36 cellular contexts compared by ENCODE assay signal in the genomic region with DNA sequence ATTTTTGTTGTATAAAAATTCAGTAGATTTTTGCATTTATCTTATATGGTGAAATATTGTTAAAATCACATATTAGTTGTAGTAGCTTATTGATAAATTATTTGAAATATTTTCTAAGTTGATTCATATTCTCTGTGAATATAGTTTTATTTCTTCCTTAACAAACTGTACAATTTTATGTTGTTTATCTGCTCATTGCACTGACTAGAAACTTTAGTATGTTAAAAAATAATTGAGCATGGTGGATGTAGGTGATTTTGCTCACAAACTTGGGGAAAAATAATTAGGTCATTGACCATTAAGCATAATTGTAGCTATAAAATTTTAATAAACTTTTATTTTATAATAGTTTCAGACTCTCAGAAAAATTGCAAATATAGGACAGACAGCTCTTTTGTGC.
A peak's percentile ranks its signal among the peaks of the same experiment; 100 is the strongest.
DNase-seq lines count a peak whose midpoint lies in the region; ATAC-seq, FAIRE-seq and TF ChIP-seq lines count a peak whose summit lies in the region.
"Had no signal": no experiment of that assay in that cellular context is flagged by ENCODE, and none has a peak within 500 bp of the region (broad histone marks: within the 10 kb centered on the region; RNA-seq: fewer than 3 reads in every experiment).

No MANE protein-coding gene starts in this region.

- ATAC-seq in K562 (no peak), pancreas (no peak)
- ATAC-seq in activated CD8-positive, alpha-beta T cell treated with anti-CD3 and anti-CD28 coated beads for 36 hours, result no peak
- ATAC-seq: A549; CD8-positive, alpha-beta T cell had no signal

- H3K27ac ChIP-seq in K562 (ENCODE audit: extremely low read depth, low read depth, low read length), result no peak overlapping the region
- no peak overlapping the region for H3K27ac ChIP-seq in pancreas
- no peak overlapping the region for H3K27ac ChIP-seq in osteoblast (ENCODE audit: low read depth, low read length)
- H3K27ac ChIP-seq: 22Rv1; A549; BLaER1; BLaER1 treated with 17β-estradiol and CSF1 and Interleukin-3, amounts not matched to agents 10 nM and 100 nM; C4-2B had no signal

- peaks cover 9% of the 10 kb centered on the region for H3K9me3 Mint-ChIP-seq in activated CD8-positive, alpha-beta T cell treated with anti-CD3 and anti-CD28 coated beads for 36 hours

- H3K27me3 ChIP-seq in K562 (ENCODE audit: control insufficient read depth in 2 of 2, insufficient read depth in 2 of 2, low read length in 2 of 2) (no peaks in the 10 kb centered on the region), pancreas (no peaks in the 10 kb centered on the region), osteoblast (ENCODE audit: insufficient read depth, low read length) (no peaks in the 10 kb centered on the region)
- H3K27me3 ChIP-seq: BE2C; BLaER1; BLaER1 treated with 17β-estradiol and CSF1 and Interleukin-3, amounts not matched to agents 10 nM and 100 nM had no signal

- intact Hi-C loops in K562 (cut with micrococcal nuclease), result no loop called here
- intact Hi-C loops in pancreas (cut with DNase I), result no loop called here
- intact Hi-C loops in activated CD8-positive, alpha-beta T cell treated with anti-CD3 and anti-CD28 coated beads for 36 hours (cut with micrococcal nuclease), result no loop called here

- no peaks in the 10 kb centered on the region for H4K20me1 ChIP-seq in K562 (replicated peaks; ENCODE audit: control insufficient read depth, insufficient read depth, low read length)
- no peaks in the 10 kb centered on the region for H4K20me1 ChIP-seq in osteoblast (ENCODE audit: insufficient read depth, low read length)
- H4K20me1 ChIP-seq: BLaER1; BLaER1 treated with 17β-estradiol and CSF1 and Interleukin-3, amounts not matched to agents 10 nM and 100 nM had no signal

- H3K4me1 Mint-ChIP-seq in activated CD8-positive, alpha-beta T cell treated with anti-CD3 and anti-CD28 coated beads for 36 hours (ENCODE audit: low read depth), result no peaks in the 10 kb centered on the region
- H3K4me1 Mint-ChIP-seq: B cell; CD14-positive monocyte; CD4-positive, alpha-beta memory T cell; CD4-positive, CD25-positive, alpha-beta regulatory T cell; CD8-positive, alpha-beta memory T cell had no signal

- POLR2A ChIA-PET in K562 (lab: Yijun Ruan, JAX), result interaction anchor here (1.2 kb wide), 1 partner anchor 10 kb away, joined by 4 read pairs; no protein-coding TSS in a partner anchor
- POLR2A ChIA-PET in activated CD8-positive, alpha-beta T cell treated with anti-CD3 and anti-CD28 coated beads for 36 hours (lab: Charles Lee), result no interaction called here

- H3K9ac ChIP-seq in K562 (ENCODE audit: insufficient read depth in 1 of 2, low read depth in 2 of 2, low read length in 2 of 2), result no peak overlapping the region
- H3K9ac ChIP-seq: BLaER1; BLaER1 treated with 17β-estradiol and CSF1 and Interleukin-3, amounts not matched to agents 10 nM and 100 nM had no signal

- no peaks in the 10 kb centered on the region for H3K36me3 ChIP-seq in K562 (ENCODE audit: control insufficient read depth, insufficient read depth, low read length)
- H3K36me3 ChIP-seq in pancreas, result no peaks in the 10 kb centered on the region
- H3K36me3 ChIP-seq in osteoblast (ENCODE audit: insufficient read depth, low read length), result no peaks in the 10 kb centered on the region
- H3K36me3 ChIP-seq: BE2C; BLaER1; BLaER1 treated with 17β-estradiol and CSF1 and Interleukin-3, amounts not matched to agents 10 nM and 100 nM had no signal

- CTCF ChIA-PET in K562 (lab: Yijun Ruan, JAX; ENCODE audit: low intra/inter-chr PET ratio), result no interaction called here
- CTCF ChIA-PET in activated CD8-positive, alpha-beta T cell treated with anti-CD3 and anti-CD28 coated beads for 36 hours (lab: Charles Lee), result no interaction called here

- DNase-seq in K562 (ENCODE audit: extremely low read depth in 1 of 4, low spot score in 3 of 4), result no peak
- no peak for DNase-seq in frontal cortex (ENCODE audit: low spot score in 2 of 2)
- DNase-seq in pancreas, result no peak
- DNase-seq in activated CD8-positive, alpha-beta T cell treated with anti-CD3 and anti-CD28 coated beads for 36 hours, result no peak
- DNase-seq in mucosa of gallbladder (ENCODE audit: low spot score), result no peak
- DNase-seq in osteoblast (ENCODE audit: insufficient read length, low spot score, missing footprints), result no peak
- DNase-seq in NCI-H2171 treated with DMSO at 0.1 percent for 48 hours (lab: John Stamatoyannopoulos, UW), result no peak
- DNase-seq: 8988T; ACHN; AML-193; BE2C; C1 segment of cervical spinal cord; Caco-2; Calu3; CD4-positive, alpha-beta memory T cell; CD4-positive, alpha-beta T cell; CD4-positive, CD25-positive, alpha-beta regulatory T cell; CD8-positive, alpha-beta memory T cell; CD8-positive, alpha-beta T cell; COR-L47; DMS 273 treated with DMSO at 0.1 percent for 48 hours; DMS153; DMS53; DMS79; DMS79 treated with DMSO at 0.1 percent for 48 hours; DND-41; EL had no signal

- no peaks in the 10 kb centered on the region for H3K36me3 Mint-ChIP-seq in activated CD8-positive, alpha-beta T cell treated with anti-CD3 and anti-CD28 coated beads for 36 hours (ENCODE audit: low read depth)
- H3K36me3 Mint-ChIP-seq: CD14-positive monocyte; CD4-positive, alpha-beta memory T cell; CD4-positive, CD25-positive, alpha-beta regulatory T cell; CD8-positive, alpha-beta memory T cell; CD8-positive, alpha-beta T cell had no signal

- no peak for TF ChIP-seq EP300 in K562 (IDR thresholded peaks at IDR 0.05; ENCODE audit: low read length)

- TF ChIP-seq CTCF in K562 (IDR thresholded peaks at IDR 0.05 in 2 of 3, conservative IDR thresholded peaks at IDR 0.05 in 1 of 3; ENCODE audit: insufficient read depth in 2 of 3, low read depth in 1 of 3, low read length in 3 of 3), result no peak
- TF ChIP-seq CTCF in pancreas (IDR thresholded peaks at IDR 0.05), result no peak
- TF ChIP-seq CTCF in activated CD8-positive, alpha-beta T cell treated with anti-CD3 and anti-CD28 coated beads for 36 hours (IDR thresholded peaks at IDR 0.05), result no peak
- no peak for TF ChIP-seq CTCF in osteoblast (IDR thresholded peaks at IDR 0.05; ENCODE audit: extremely low read depth, low read depth, low read length)

- H3K79me2 ChIP-seq in K562 (ENCODE audit: control insufficient read depth, insufficient read depth, low read length) (no peaks in the 10 kb centered on the region), osteoblast (ENCODE audit: insufficient read depth, low read length) (no peaks in the 10 kb centered on the region)

- H3K4me2 ChIP-seq in K562 (ENCODE audit: insufficient read depth, low read length) (no peak overlapping the region), osteoblast (ENCODE audit: insufficient read depth, low read length) (no peak overlapping the region)
- H3K4me2 ChIP-seq: A549; BLaER1; BLaER1 treated with 17β-estradiol and CSF1 and Interleukin-3, amounts not matched to agents 10 nM and 100 nM had no signal

- FAIRE-seq in K562 (lab: Jason Lieb, UNC) (no peak), endometrium (lab: Jason Lieb, UNC) (peak; percentile 68), frontal cortex (lab: Jason Lieb, UNC) (peak; percentile 77), pancreas (lab: Jason Lieb, UNC) (peak; percentile 43)
- FAIRE-seq: A549, D721Med had no signal

- H3K9me1 ChIP-seq in K562 (ENCODE audit: control insufficient read depth, insufficient read depth, low read length), result no peaks in the 10 kb centered on the region

- no peak overlapping the region for H3K27ac Mint-ChIP-seq in activated CD8-positive, alpha-beta T cell treated with anti-CD3 and anti-CD28 coated beads for 36 hours
- H3K27ac Mint-ChIP-seq: B cell; CD14-positive monocyte; CD4-positive, alpha-beta memory T cell; CD4-positive, alpha-beta T cell; CD4-positive, CD25-positive, alpha-beta regulatory T cell; CD8-positive, alpha-beta memory T cell; CD8-positive, alpha-beta T cell had no signal

- no peak for TF ChIP-seq RAD21 in K562 (CRISPR knock-in tag; conservative IDR thresholded peaks at IDR 0.05 in 1 of 2, IDR thresholded peaks at IDR 0.05 in 1 of 2)

- in situ Hi-C loops in K562 (cut with MboI), result no loop called here

- no peak overlapping the region for H3K4me3 Mint-ChIP-seq in activated CD8-positive, alpha-beta T cell treated with anti-CD3 and anti-CD28 coated beads for 36 hours
- H3K4me3 Mint-ChIP-seq: B cell; CD14-positive monocyte; CD4-positive, alpha-beta memory T cell; CD4-positive, alpha-beta T cell; CD4-positive, CD25-positive, alpha-beta regulatory T cell; CD8-positive, alpha-beta memory T cell; CD8-positive, alpha-beta T cell had no signal

- TF ChIP-seq POLR2A in K562 (conservative IDR thresholded peaks at IDR 0.05), result no peak

- BruUV-seq in K562 (replicated peaks; lab: Mats Ljungman, UMichigan), result no TSS peak

- H3K4me1 ChIP-seq in K562 (replicated peaks in 1 of 2; ENCODE audit: control insufficient read depth in 2 of 2, insufficient read depth in 2 of 2, low read length in 2 of 2) (no peaks in the 10 kb centered on the region), pancreas (no peaks in the 10 kb centered on the region), osteoblast (ENCODE audit: insufficient read depth, low read length) (no peaks in the 10 kb centered on the region)
- H3K4me1 ChIP-seq: A549; BE2C; BLaER1; BLaER1 treated with 17β-estradiol and CSF1 and Interleukin-3, amounts not matched to agents 10 nM and 100 nM; Caco-2 had no signal

- H3K9me3 ChIP-seq in K562 (replicated peaks; ENCODE audit: control insufficient read depth, insufficient read depth, low read depth, low read length) (no peaks in the 10 kb centered on the region; the same call in 1 of the 2 replicates), pancreas (no peaks in the 10 kb centered on the region), osteoblast (ENCODE audit: low read depth, low read length) (no peaks in the 10 kb centered on the region)
- H3K9me3 ChIP-seq: A549; BLaER1; BLaER1 treated with 17β-estradiol and CSF1 and Interleukin-3, amounts not matched to agents 10 nM and 100 nM had no signal

- no peak overlapping the region for H3K4me3 ChIP-seq in K562
- H3K4me3 ChIP-seq in pancreas, result no peak overlapping the region
- no peak overlapping the region for H3K4me3 ChIP-seq in osteoblast (ENCODE audit: insufficient read depth, low read length)
- H3K4me3 ChIP-seq: A549; BLaER1; BLaER1 treated with 17β-estradiol and CSF1 and Interleukin-3, amounts not matched to agents 10 nM and 100 nM had no signal

- H3K27me3 Mint-ChIP-seq in activated CD8-positive, alpha-beta T cell treated with anti-CD3 and anti-CD28 coated beads for 36 hours, result no peaks in the 10 kb centered on the region
- H3K27me3 Mint-ChIP-seq: B cell; CD4-positive, alpha-beta memory T cell; CD4-positive, alpha-beta T cell; CD4-positive, CD25-positive, alpha-beta regulatory T cell; CD8-positive, alpha-beta memory T cell had no signal

- H2AFZ ChIP-seq in K562 (ENCODE audit: low read depth, low read length) (no peak overlapping the region), osteoblast (ENCODE audit: low read length) (no peak overlapping the region)

TF ChIP-seq in K562, 482 proteins besides CTCF, POLR2A, EP300 and RAD21 (continues in another document):
- peak; percentile 70; the same call in 1 of the 2 replicates for TF ChIP-seq TFAM (CRISPR knock-in tag; conservative IDR thresholded peaks at IDR 0.05)
- peak; percentile 12 for TF ChIP-seq U2AF2 (optimal IDR thresholded peaks at IDR 0.05; ENCODE audit: low read depth, low read length)
- TF ChIP-seq SAFB2 (IDR thresholded peaks at IDR 0.05; ENCODE audit: borderline replicate concordance, low read depth, low read length, severe bottlenecking), result peak; percentile 90
- TF ChIP-seq PRPF4 (IDR thresholded peaks at IDR 0.05; ENCODE audit: insufficient read depth, low read depth, low read length, poor library complexity, severe bottlenecking), result peak; percentile 10
